In genomic region chr5:66248874-66249273, GRCh38 we compare ENCODE assay signal across 22 cellular contexts.
"Had no signal": no experiment of that assay in that cellular context is flagged by ENCODE, and none has a peak within 500 bp of the region (broad histone marks: within the 10 kb centered on the region; RNA-seq: fewer than 3 reads in every experiment).

No MANE protein-coding gene starts in this region.

- H3K27me3 Mint-ChIP-seq: dendritic cell treated with granulocyte-macrophage colony-stimulating factor and Interleukin-4, amounts not matched to agents 40 ng/mL and 50 ng/mL, for 4 days had no signal

- H3K9me3 ChIP-seq: colonic mucosa, gastrocnemius medialis, left lung had no signal

- FAIRE-seq: islet of Langerhans, keratinocyte had no signal

- H3K4me1 Mint-ChIP-seq: endodermal cell; memory B cell; naive thymus-derived CD4-positive, alpha-beta T cell had no signal

- H3K9me3 Mint-ChIP-seq: dendritic cell treated with granulocyte-macrophage colony-stimulating factor and Interleukin-4, amounts not matched to agents 40 ng/mL and 50 ng/mL, for 4 days; effector memory CD8-positive, alpha-beta T cell; endodermal cell; memory B cell; naive thymus-derived CD4-positive, alpha-beta T cell had no signal

- H3K27ac Mint-ChIP-seq: dendritic cell treated with granulocyte-macrophage colony-stimulating factor and Interleukin-4, amounts not matched to agents 40 ng/mL and 50 ng/mL, for 4 days; effector memory CD8-positive, alpha-beta T cell; endodermal cell; memory B cell; naive thymus-derived CD4-positive, alpha-beta T cell had no signal

- H3K4me3 ChIP-seq: colonic mucosa, gastrocnemius medialis, heart right ventricle, left lung, lung had no signal

- H3K36me3 ChIP-seq: colonic mucosa, gastrocnemius medialis, heart right ventricle, left lung had no signal

- H3K4me1 ChIP-seq: colonic mucosa, gastrocnemius medialis, heart right ventricle, left lung had no signal

- DNase-seq: colonic mucosa; cortex of kidney; effector CD8-positive, alpha-beta T cell; effector memory CD8-positive, alpha-beta T cell; endodermal cell; foreskin melanocyte; gastrocnemius medialis; glutamatergic neuron; head of caudate nucleus; heart right ventricle; hippocampal formation; left cardiac atrium; left lung; left ventricle myocardium superior; mesendoderm; midbrain; naive thymus-derived CD4-positive, alpha-beta T cell had no signal

- H3K4me3 Mint-ChIP-seq: dendritic cell treated with granulocyte-macrophage colony-stimulating factor and Interleukin-4, amounts not matched to agents 40 ng/mL and 50 ng/mL, for 4 days; effector memory CD8-positive, alpha-beta T cell; endodermal cell; memory B cell; naive thymus-derived CD4-positive, alpha-beta T cell had no signal

- H3K36me3 Mint-ChIP-seq: memory B cell; naive thymus-derived CD4-positive, alpha-beta T cell had no signal

- ATAC-seq: effector memory CD8-positive, alpha-beta T cell; gastrocnemius medialis; heart right ventricle; left cardiac atrium; left lung; left ventricle myocardium superior; naive thymus-derived CD4-positive, alpha-beta T cell had no signal

- H3K27ac ChIP-seq: colonic mucosa, gastrocnemius medialis, heart right ventricle, left lung had no signal

- H3K27me3 ChIP-seq: colonic mucosa, gastrocnemius medialis, heart right ventricle, left lung had no signal
